Comparison of ENCODE assay signal across 19 cellular contexts in genomic region chr1:43308635-43309580, GRCh38. TPM values are rescaled to one million over a fixed set of nuclear protein-coding genes. Genes with fewer than 3 reads are reported as not detected.
DNase-seq lines count a peak whose midpoint lies in the region; ATAC-seq, FAIRE-seq and TF ChIP-seq lines count a peak whose summit lies in the region.
"Had no signal": no experiment of that assay in that cellular context is flagged by ENCODE, and none has a peak within 500 bp of the region (broad histone marks: within the 10 kb centered on the region; RNA-seq: fewer than 3 reads in every experiment).

No MANE protein-coding gene starts in this region.

- no peak for ATAC-seq in HG02938 (IDR thresholded peaks at IDR 0.05; ENCODE audit: unreplicated experiment)
- ATAC-seq: A549 had no signal

- no peak overlapping the region for H4K91ac ChIP-seq in neuronal stem cell (ENCODE audit: low read depth, low read length, poor library complexity)

- H3K9me3 ChIP-seq in neuronal stem cell (replicated peaks in 1 of 2; ENCODE audit: control insufficient read depth in 2 of 2, insufficient read depth in 1 of 2, low read depth in 1 of 2, low read length in 2 of 2) (no peaks in the 10 kb centered on the region), spleen (no peaks in the 10 kb centered on the region)
- H3K9me3 ChIP-seq: A549, BE2C had no signal

- no peak overlapping the region for H3K27ac Mint-ChIP-seq in endothelial cell (ENCODE audit: unreplicated experiment)
- H3K27ac Mint-ChIP-seq: HFFc6 had no signal

- TF ChIP-seq CTCF in endothelial cell (IDR thresholded peaks at IDR 0.05; ENCODE audit: unreplicated experiment), result no peak
- no peak for TF ChIP-seq CTCF in spleen (IDR thresholded peaks at IDR 0.05 in 8 of 11, conservative IDR thresholded peaks at IDR 0.05 in 3 of 11)
- no peak for TF ChIP-seq CTCF in coronary artery (IDR thresholded peaks at IDR 0.05)

- no peak overlapping the region for H3K9ac ChIP-seq in neuronal stem cell (ENCODE audit: low read depth, low read length, poor library complexity)

- peaks cover 25% of the 10 kb centered on the region for H3K27me3 Mint-ChIP-seq in endothelial cell (ENCODE audit: unreplicated experiment)

- peak overlapping the region; percentile 73 for H3K4me3 Mint-ChIP-seq in endothelial cell (ENCODE audit: unreplicated experiment)
- H3K4me3 Mint-ChIP-seq: HFFc6 had no signal

- peak overlapping the region; percentile 45 for H3K18ac ChIP-seq in neuronal stem cell (ENCODE audit: low read length)

- no peak overlapping the region for H3K4me2 ChIP-seq in neuronal stem cell (ENCODE audit: insufficient read depth, low read length, poor library complexity, severe bottlenecking)
- H3K4me2 ChIP-seq: A549 had no signal

- no peak overlapping the region for H2BK12ac ChIP-seq in neuronal stem cell (ENCODE audit: low read length)

- peaks cover 82% of the 10 kb centered on the region for H3K36me3 Mint-ChIP-seq in endothelial cell (ENCODE audit: low read depth, unreplicated experiment)
- H3K36me3 Mint-ChIP-seq: CD4-positive, alpha-beta memory T cell had no signal

- no peak overlapping the region for H2BK5ac ChIP-seq in neuronal stem cell (ENCODE audit: low read length)

- DNase-seq in RPMI8226 (peak; percentile 21), endothelial cell (ENCODE audit: low spot score) (no peak), neuronal stem cell (ENCODE audit: low spot score) (no peak), spleen (peak; percentile 55), activated gamma-delta T cell (lab: John Stamatoyannopoulos, UW) (no peak), GM19239 (ENCODE audit: insufficient read length, low spot score) (no peak), coronary artery (ENCODE audit: low spot score) (no peak)
- DNase-seq: BE2C; CD4-positive, alpha-beta memory T cell; DMS79 treated with DMSO at 0.1 percent for 48 hours; GDM1; HCEC 1CT had no signal

- peak overlapping the region; percentile 80 for H2BK15ac ChIP-seq in neuronal stem cell (ENCODE audit: low read length)

- no peaks in the 10 kb centered on the region for H3K79me1 ChIP-seq in neuronal stem cell (ENCODE audit: low read depth, low read length)

- intact Hi-C loops in spleen (cut with DNase I; ENCODE audit: low total_unique reads), result no loop called here

- H4K8ac ChIP-seq in neuronal stem cell (ENCODE audit: low read depth, low read length), result no peak overlapping the region

- H3K23ac ChIP-seq in neuronal stem cell (ENCODE audit: low read depth, low read length, poor library complexity), result no peak overlapping the region

- H3K4me3 ChIP-seq in neuronal stem cell (ENCODE audit: low read length in 2 of 2), result no peak overlapping the region
- H3K4me3 ChIP-seq in spleen, result no peak overlapping the region
- no peak overlapping the region for H3K4me3 ChIP-seq in coronary artery
- H3K4me3 ChIP-seq: A549 had no signal

- H2AFZ ChIP-seq in neuronal stem cell (ENCODE audit: low read length), result no peak overlapping the region

- no peak overlapping the region for H2BK120ac ChIP-seq in neuronal stem cell (ENCODE audit: low read depth, low read length)

- H3K4me1 ChIP-seq in neuronal stem cell (ENCODE audit: control insufficient read depth in 2 of 2, insufficient read depth in 1 of 2, low read depth in 1 of 2, low read length in 2 of 2) (peaks cover 0 to 2% of the 10 kb centered on the region in 2 donors), spleen (peaks cover 0 to 34% (median 10%) of the 10 kb centered on the region in 6 donors)
- H3K4me1 ChIP-seq: A549, BE2C had no signal

- H3K4ac ChIP-seq in neuronal stem cell (ENCODE audit: low read length), result no peak overlapping the region

- no peaks in the 10 kb centered on the region for H3K9me3 Mint-ChIP-seq in endothelial cell (ENCODE audit: unreplicated experiment)
- H3K9me3 Mint-ChIP-seq: HFFc6 had no signal

- peaks cover 52% of the 10 kb centered on the region for H3K4me1 Mint-ChIP-seq in endothelial cell (ENCODE audit: unreplicated experiment)
- H3K4me1 Mint-ChIP-seq: CD4-positive, alpha-beta memory T cell had no signal

- H3K36me3 ChIP-seq in neuronal stem cell (replicated peaks in 1 of 2; ENCODE audit: control insufficient read depth in 2 of 2, insufficient read depth in 2 of 2, low read length in 2 of 2), result no peaks in the 10 kb centered on the region
- H3K36me3 ChIP-seq in spleen, result peaks cover 0 to 46% (median 0%) of the 10 kb centered on the region in 6 donors
- H3K36me3 ChIP-seq: BE2C had no signal

- no peak overlapping the region for H3K14ac ChIP-seq in neuronal stem cell (ENCODE audit: low read length)

- WGBS in neuronal stem cell (ENCODE audit: extremely low coverage in 2 of 2, insufficient read length in 2 of 2, insufficient replicate concordance in 1 of 2), 2 donors, result no CpG with 5 or more reads among the region's 28 CpGs
- 90 to 93% (median 91%) methylated on average over 23 to 28 of the region's 28 CpGs for WGBS in spleen, 5 donors

- peak overlapping the region; percentile 35 for H2AK5ac ChIP-seq in neuronal stem cell (ENCODE audit: low read depth, low read length)

- no peaks in the 10 kb centered on the region for H3K27me3 ChIP-seq in neuronal stem cell (ENCODE audit: control insufficient read depth in 3 of 3, insufficient read depth in 3 of 3, low read depth in 1 of 3, low read length in 3 of 3)
- H3K27me3 ChIP-seq in spleen (replicated peaks in 1 of 7), result no peaks in the 10 kb centered on the region
- H3K27me3 ChIP-seq: BE2C had no signal

- no peak for FAIRE-seq in GM19239 (lab: Jason Lieb, UNC)
- FAIRE-seq: A549, HTR-8/SVneo had no signal

- no peak for TF ChIP-seq POLR2A in spleen (IDR thresholded peaks at IDR 0.05)

- H3K27ac ChIP-seq in neuronal stem cell (replicated peaks; ENCODE audit: low read length) (no peak overlapping the region), spleen (peak overlapping the region in 1 of 8 donors; percentile 4), coronary artery (no peak overlapping the region)
- H3K27ac ChIP-seq: A549, C4-2B had no signal

RNA-seq across cellular contexts. Expression of gene TIE1, which starts 8.1 kb away (rescaled TPM):
- total RNA-seq in endothelial cell (ENCODE audit: unreplicated experiment) (643 TPM), spleen (10 to 100 TPM; 45.0 to 81.8 (median 65.4) TPM)
- polyA plus RNA-seq in neuronal stem cell (2013, experiment 1 of 2), result 0.10 TPM
- 0.14 TPM for polyA plus RNA-seq in neuronal stem cell (2013, experiment 2 of 2)
- 10 to 100 TPM in 1 of 3 donors, 1 to 10 TPM in 2; 4.9 to 17.4 (median 7.0) TPM for polyA plus RNA-seq in spleen
- total RNA-seq: CD4-positive, alpha-beta memory T cell had no signal
- polyA plus RNA-seq: A549; CD4-positive, alpha-beta memory T cell had no signal

RNA-seq across cellular contexts. Expression of gene C1orf210, which starts 23.5 kb away (rescaled TPM):
- total RNA-seq in endothelial cell (ENCODE audit: unreplicated experiment) (not detected), spleen (not detected)
- polyA plus RNA-seq in neuronal stem cell (2013, experiment 1 of 2), result 0.03 TPM
- 0.10 TPM for polyA plus RNA-seq in neuronal stem cell (2013, experiment 2 of 2)
- not detected for polyA plus RNA-seq in spleen
- total RNA-seq: CD4-positive, alpha-beta memory T cell; H4; HFFc6 had no signal
- polyA plus RNA-seq: A549; AG04450; CD4-positive, alpha-beta memory T cell had no signal

RNA-seq across cellular contexts. Expression of gene MPL, which starts 28.7 kb away (rescaled TPM):
- total RNA-seq in endothelial cell (ENCODE audit: unreplicated experiment) (6.2 TPM), spleen (1 to 10 TPM in 4 of 7 donors, under 1 TPM in 2, not detected in 1; 0.47 to 2.2 (median 1.3) TPM)
- not detected for polyA plus RNA-seq in neuronal stem cell (2013, experiment 1 of 2)
- not detected for polyA plus RNA-seq in neuronal stem cell (2013, experiment 2 of 2)
- not detected for polyA plus RNA-seq in spleen
- total RNA-seq: CD4-positive, alpha-beta memory T cell; H4; HFFc6 had no signal
- polyA plus RNA-seq: A549; AG04450; CD4-positive, alpha-beta memory T cell had no signal

RNA-seq across cellular contexts. Expression of gene TMEM125, which starts 39.1 kb away (rescaled TPM):
- 2.7 TPM for total RNA-seq in endothelial cell (ENCODE audit: unreplicated experiment)
- 0.25 TPM for polyA plus RNA-seq in neuronal stem cell (2013, experiment 1 of 2)
- polyA plus RNA-seq in neuronal stem cell (2013, experiment 2 of 2), result 0.21 TPM
- total RNA-seq in spleen, result not detected
- under 1 TPM in 2 of 3 donors, not detected in 1; 0.05 to 0.06 TPM for polyA plus RNA-seq in spleen
- total RNA-seq: CD4-positive, alpha-beta memory T cell; H4; HFFc6 had no signal
- polyA plus RNA-seq: A549; AG04450; CD4-positive, alpha-beta memory T cell had no signal

RNA-seq across cellular contexts. Expression of gene CDC20, which starts 49.9 kb away (rescaled TPM):
- total RNA-seq in endothelial cell (ENCODE audit: unreplicated experiment) (24.3 TPM), spleen (10 to 100 TPM in 4 of 7 donors, 1 to 10 TPM in 3; 3.8 to 18.4 (median 12.5) TPM)
- 166 TPM for polyA plus RNA-seq in neuronal stem cell (2013, experiment 1 of 2)
- polyA plus RNA-seq in neuronal stem cell (2013, experiment 2 of 2), result 165 TPM
- polyA plus RNA-seq in spleen, result 10 to 100 TPM in 1 of 3 donors, 1 to 10 TPM in 2; 2.1 to 25.9 (median 7.0) TPM

Comparison
In these comparisons a context has a peak if more than half of its experiments do, and no peak if none do; other contexts are left out.
1. DNase-seq: peak in RPMI8226 (single experiment) and spleen (single experiment); none in endothelial cell (single experiment), neuronal stem cell (single experiment), activated gamma-delta T cell (single experiment), GM19239 (single experiment) and coronary artery (single experiment).